Comparison of ENCODE assay signal across 1 cellular context in genomic region chr1:229298887-229299503, GRCh38.
TF ChIP-seq lines count a peak whose summit lies in the region.

No MANE protein-coding gene starts in this region.

TF ChIP-seq in HepG2, 621 proteins besides CTCF, POLR2A, EP300 and RAD21 (continued from another document and continues in another):
- TF ChIP-seq TEF (CRISPR knock-in tag; IDR thresholded peaks at IDR 0.05) = no peak
- TF ChIP-seq NFE2 (CRISPR knock-in tag; IDR thresholded peaks at IDR 0.05) = no peak
- TF ChIP-seq ZNF3 (CRISPR knock-in tag; IDR thresholded peaks at IDR 0.05) = no peak
- TF ChIP-seq FLYWCH1 (CRISPR knock-in tag; IDR thresholded peaks at IDR 0.05) = no peak
- no peak for TF ChIP-seq SALL2 (CRISPR knock-in tag; IDR thresholded peaks at IDR 0.05)
- TF ChIP-seq ZIK1 (CRISPR knock-in tag; IDR thresholded peaks at IDR 0.05; ENCODE audit: borderline replicate concordance, low read depth) = no peak
- TF ChIP-seq SOX13 (IDR thresholded peaks at IDR 0.05) = peak; percentile 96
- TF ChIP-seq SOX13 (CRISPR knock-in tag; conservative IDR thresholded peaks at IDR 0.05 in 1 of 2, IDR thresholded peaks at IDR 0.05 in 1 of 2) = peak in 1 of 2 experiments; percentile 99; a peak in 2 of 4 replicates
- TF ChIP-seq SOX5 (CRISPR knock-in tag; IDR thresholded peaks at IDR 0.05; ENCODE audit: borderline replicate concordance) = peak; percentile 98
- no peak for TF ChIP-seq ZFP62 (CRISPR knock-in tag; IDR thresholded peaks at IDR 0.05)
- TF ChIP-seq PHF5A (CRISPR knock-in tag; IDR thresholded peaks at IDR 0.05; ENCODE audit: low read depth, unreplicated experiment) = no peak
- TF ChIP-seq ZUFSP (CRISPR knock-in tag; IDR thresholded peaks at IDR 0.05; ENCODE audit: borderline replicate concordance) = no peak
- TF ChIP-seq SMYD3 (CRISPR knock-in tag; IDR thresholded peaks at IDR 0.05) = no peak
- TF ChIP-seq ZNF703 (CRISPR knock-in tag; IDR thresholded peaks at IDR 0.05; ENCODE audit: borderline replicate concordance) = no peak
- no peak for TF ChIP-seq ZNF253 (CRISPR knock-in tag; IDR thresholded peaks at IDR 0.05; ENCODE audit: borderline replicate concordance)
- no peak for TF ChIP-seq TOE1 (CRISPR knock-in tag; IDR thresholded peaks at IDR 0.05)
- no peak for TF ChIP-seq ZNF367 (CRISPR knock-in tag; IDR thresholded peaks at IDR 0.05; ENCODE audit: borderline replicate concordance)
- TF ChIP-seq BORCS8-MEF2B (CRISPR knock-in tag; IDR thresholded peaks at IDR 0.05) = no peak
- no peak for TF ChIP-seq STAT6 (CRISPR knock-in tag; IDR thresholded peaks at IDR 0.05; ENCODE audit: borderline replicate concordance)
- no peak for TF ChIP-seq ZNF337 (CRISPR knock-in tag; IDR thresholded peaks at IDR 0.05; ENCODE audit: borderline replicate concordance, low read depth)
- peak; percentile 80 for TF ChIP-seq HMG20A (CRISPR knock-in tag; IDR thresholded peaks at IDR 0.05; ENCODE audit: borderline replicate concordance)
- TF ChIP-seq BHLHE40 (IDR thresholded peaks at IDR 0.05; ENCODE audit: low read length) = no peak
- TF ChIP-seq MATR3 (CRISPR knock-in tag; IDR thresholded peaks at IDR 0.05) = no peak
- no peak for TF ChIP-seq POLR2AphosphoS2 (IDR thresholded peaks at IDR 0.05; ENCODE audit: low read depth, low read length)
- no peak for TF ChIP-seq AGO2 (optimal IDR thresholded peaks at IDR 0.05; ENCODE audit: low read depth, low read length)
- no peak for TF ChIP-seq CREBL2 (CRISPR knock-in tag; IDR thresholded peaks at IDR 0.05; ENCODE audit: borderline replicate concordance)
- TF ChIP-seq ZBTB34 (CRISPR knock-in tag; IDR thresholded peaks at IDR 0.05) = 0 out of 2 replicates have a peak, but pooled peaks have one; percentile 57
- no peak for TF ChIP-seq HMGXB3 (CRISPR knock-in tag; IDR thresholded peaks at IDR 0.05; ENCODE audit: borderline replicate concordance)
- TF ChIP-seq CCDC6 (CRISPR knock-in tag; IDR thresholded peaks at IDR 0.05) = no peak
- TF ChIP-seq ZNF720 (CRISPR knock-in tag; IDR thresholded peaks at IDR 0.05) = no peak
- TF ChIP-seq ZNF205 (CRISPR knock-in tag; IDR thresholded peaks at IDR 0.05) = no peak
- peak; percentile 58; the same call in 1 of the 2 replicates for TF ChIP-seq THRA (CRISPR knock-in tag; IDR thresholded peaks at IDR 0.05; ENCODE audit: borderline replicate concordance)
- TF ChIP-seq GATA4 (IDR thresholded peaks at IDR 0.05; ENCODE audit: borderline replicate concordance, low read depth) = peak; percentile 99
- no peak for TF ChIP-seq KIAA2018 (CRISPR knock-in tag; IDR thresholded peaks at IDR 0.05; ENCODE audit: borderline replicate concordance)
- TF ChIP-seq FOXA1 (IDR thresholded peaks at IDR 0.05) = peak; percentile 69
- peak; percentile 94 for TF ChIP-seq FOXA1 (CRISPR knock-in tag; IDR thresholded peaks at IDR 0.05)
- TF ChIP-seq ZNF138 (CRISPR knock-in tag; IDR thresholded peaks at IDR 0.05; ENCODE audit: low read depth) = no peak
- no peak for TF ChIP-seq ZNF550 (CRISPR knock-in tag; IDR thresholded peaks at IDR 0.05; ENCODE audit: borderline replicate concordance)
- TF ChIP-seq ASH2L (IDR thresholded peaks at IDR 0.05; ENCODE audit: insufficient read length, low read depth, low read length) = peak; percentile 94
- TF ChIP-seq SMAD1 (CRISPR knock-in tag; IDR thresholded peaks at IDR 0.05; ENCODE audit: borderline replicate concordance, low read depth) = no peak
- no peak for TF ChIP-seq SP1 (IDR thresholded peaks at IDR 0.05)
- no peak for TF ChIP-seq SP1 (CRISPR knock-in tag; IDR thresholded peaks at IDR 0.05)
- TF ChIP-seq ZNF644 (CRISPR knock-in tag; IDR thresholded peaks at IDR 0.05; ENCODE audit: low read depth) = peak; percentile 77; the same call in 1 of the 2 replicates
- no peak for TF ChIP-seq PLRG1 (conservative IDR thresholded peaks at IDR 0.05)
